Comparison of ENCODE assay signal across 13 cellular contexts in genomic region chr2:145012214-145012670, GRCh38.
DNase-seq lines count a peak whose midpoint lies in the region; ATAC-seq lines count a peak whose summit lies in the region.
"Had no signal": no experiment of that assay in that cellular context is flagged by ENCODE, and none has a peak within 500 bp of the region (broad histone marks: within the 10 kb centered on the region; RNA-seq: fewer than 3 reads in every experiment).

No MANE protein-coding gene starts in this region.

- H3K4me3 ChIP-seq in skeletal muscle cell (ENCODE audit: low read depth, low read length), result no peak overlapping the region
- H3K4me3 ChIP-seq: lower lobe of right lung, thyroid gland had no signal

- no peaks in the 10 kb centered on the region for H3K27me3 Mint-ChIP-seq in stimulated activated naive CD8-positive, alpha-beta T cell treated with anti-CD3 and anti-CD28 coated beads, Interleukin-15, amount 100 ng/mL, for 72 hours

- no peaks in the 10 kb centered on the region for H3K4me1 Mint-ChIP-seq in stimulated activated naive CD8-positive, alpha-beta T cell treated with anti-CD3 and anti-CD28 coated beads, Interleukin-15, amount 100 ng/mL, for 72 hours

- no peaks in the 10 kb centered on the region for H3K9me3 Mint-ChIP-seq in stimulated activated naive CD8-positive, alpha-beta T cell treated with anti-CD3 and anti-CD28 coated beads, Interleukin-15, amount 100 ng/mL, for 72 hours

- H3K4me3 Mint-ChIP-seq in stimulated activated naive CD8-positive, alpha-beta T cell treated with anti-CD3 and anti-CD28 coated beads, Interleukin-15, amount 100 ng/mL, for 72 hours, result no peak overlapping the region

- DNase-seq in DMS53 (lab: John Stamatoyannopoulos, UW) (peak; percentile 1), DMS53 treated with DMSO at 0.1 percent for 48 hours (lab: John Stamatoyannopoulos, UW; ENCODE audit: unreplicated experiment) (no peak), RPMI7951 (ENCODE audit: low read depth) (peak; percentile 43), fibroblast of the conjunctiva (ENCODE audit: low read depth) (peak; percentile 42), skeletal muscle cell (ENCODE audit: low read depth) (peak; percentile 90)
- no peak for DNase-seq in stimulated activated naive CD8-positive, alpha-beta T cell treated with anti-CD3 and anti-CD28 coated beads, Interleukin-15, amount 100 ng/mL, for 72 hours
- DNase-seq in activated CD4-positive, alpha-beta T cell treated with anti-CD3 and anti-CD28 coated beads, Interleukin-2, amount 50 U/mL, for 4 hours, result no peak
- DNase-seq: 8988T, amygdala, lower lobe of right lung, T-helper 1 cell, thyroid gland had no signal

- H3K27ac Mint-ChIP-seq in stimulated activated naive CD8-positive, alpha-beta T cell treated with anti-CD3 and anti-CD28 coated beads, Interleukin-15, amount 100 ng/mL, for 72 hours, result no peak overlapping the region

- no peak for ATAC-seq in stimulated activated naive CD8-positive, alpha-beta T cell treated with anti-CD3 and anti-CD28 coated beads, Interleukin-15, amount 100 ng/mL, for 72 hours
- no peak for ATAC-seq in GM18519 (IDR thresholded peaks at IDR 0.05; ENCODE audit: low FRiP score, unreplicated experiment)
- ATAC-seq: lower lobe of right lung had no signal

Comparison
In these comparisons a context has a peak if more than half of its experiments do, and no peak if none do; other contexts are left out.
1. DNase-seq: peak in DMS53 (single experiment), RPMI7951 (single experiment), fibroblast of the conjunctiva (single experiment) and skeletal muscle cell (single experiment); none in DMS53 treated with DMSO at 0.1 percent for 48 hours (single experiment), stimulated activated naive CD8-positive, alpha-beta T cell treated with anti-CD3 and anti-CD28 coated beads, Interleukin-15, amount 100 ng/mL, for 72 hours (0 of 2) and activated CD4-positive, alpha-beta T cell treated with anti-CD3 and anti-CD28 coated beads, Interleukin-2, amount 50 U/mL, for 4 hours (0 of 2).